17 cellular contexts compared by ENCODE assay signal in genomic region chr12:90938451-90938850, GRCh38. TPM values are rescaled to one million over a fixed set of nuclear protein-coding genes. Genes with fewer than 3 reads are reported as not detected.
DNase-seq lines count a peak whose midpoint lies in the region; ATAC-seq and TF ChIP-seq lines count a peak whose summit lies in the region.
"Had no signal": no experiment of that assay in that cellular context is flagged by ENCODE, and none has a peak within 500 bp of the region (broad histone marks: within the 10 kb centered on the region; RNA-seq: fewer than 3 reads in every experiment).

No MANE protein-coding gene starts in this region.

- H3K4me3 ChIP-seq in astrocyte of the spinal cord (ENCODE audit: low read depth, low read length) (no peak overlapping the region), prostate gland (no peak overlapping the region)
- H3K4me3 ChIP-seq: coronary artery, gastrocnemius medialis, testis had no signal

- H3K27ac ChIP-seq in prostate gland = no peak overlapping the region
- H3K27ac ChIP-seq: 22Rv1, coronary artery, gastrocnemius medialis, testis had no signal

- H3K4me1 Mint-ChIP-seq in HFFc6 (ENCODE audit: low read depth) = peaks cover 16% of the 10 kb centered on the region
- H3K4me1 Mint-ChIP-seq: naive thymus-derived CD8-positive, alpha-beta T cell had no signal

- H3K9me3 ChIP-seq in prostate gland = no peaks in the 10 kb centered on the region
- H3K9me3 ChIP-seq: gastrocnemius medialis, testis had no signal

- no peaks in the 10 kb centered on the region for H3K36me3 ChIP-seq in prostate gland
- H3K36me3 ChIP-seq: gastrocnemius medialis had no signal

- ATAC-seq in GM21528 (IDR thresholded peaks at IDR 0.05; ENCODE audit: low FRiP score, unreplicated experiment) = no peak
- ATAC-seq: gastrocnemius medialis; naive thymus-derived CD8-positive, alpha-beta T cell had no signal

- no peak overlapping the region for H3K27ac Mint-ChIP-seq in HFFc6
- H3K27ac Mint-ChIP-seq: activated naive CD8-positive, alpha-beta T cell had no signal

- TF ChIP-seq CTCF in astrocyte of the spinal cord (IDR thresholded peaks at IDR 0.05; ENCODE audit: low read depth, low read length) (no peak), prostate gland (IDR thresholded peaks at IDR 0.05) (no peak), HFFc6 (IDR thresholded peaks at IDR 0.05) (no peak)

- no peaks in the 10 kb centered on the region for H3K9me3 Mint-ChIP-seq in HFFc6

- H3K4me3 Mint-ChIP-seq in HFFc6 = no peak overlapping the region
- H3K4me3 Mint-ChIP-seq: activated naive CD8-positive, alpha-beta T cell; naive thymus-derived CD8-positive, alpha-beta T cell had no signal

- peak; percentile 31 for DNase-seq in DMS53 (lab: John Stamatoyannopoulos, UW)
- DNase-seq in DMS53 treated with DMSO at 0.1 percent for 48 hours (lab: John Stamatoyannopoulos, UW; ENCODE audit: unreplicated experiment) = no peak
- peak; percentile 50 for DNase-seq in astrocyte of the spinal cord (ENCODE audit: low read depth, low spot score)
- DNase-seq in islet precursor cell = peak; percentile 74
- no peak for DNase-seq in prostate gland (ENCODE audit: low spot score)
- no peak for DNase-seq in NCI-H146 (lab: John Stamatoyannopoulos, UW)
- no peak for DNase-seq in HFFc6
- DNase-seq: gastrocnemius medialis; naive thymus-derived CD8-positive, alpha-beta T cell; NCI-H1092 treated with DMSO at 0.1 percent for 48 hours; SHP77 treated with DMSO at 0.1 percent for 48 hours; testis had no signal

- H3K27me3 ChIP-seq in prostate gland (replicated peaks; ENCODE audit: insufficient read depth) = no peaks in the 10 kb centered on the region
- H3K27me3 ChIP-seq: gastrocnemius medialis, testis had no signal

- H3K4me1 ChIP-seq in prostate gland (replicated peaks) = no peaks in the 10 kb centered on the region
- H3K4me1 ChIP-seq: gastrocnemius medialis, testis had no signal

- no peaks in the 10 kb centered on the region for H3K36me3 Mint-ChIP-seq in HFFc6 (ENCODE audit: low read depth)
- H3K36me3 Mint-ChIP-seq: activated naive CD8-positive, alpha-beta T cell; naive thymus-derived CD8-positive, alpha-beta T cell had no signal

- no peak for TF ChIP-seq POLR2A in prostate gland (IDR thresholded peaks at IDR 0.05)

- in situ Hi-C loops in astrocyte of the spinal cord (cut with HindIII; ENCODE audit: low sequenced_read_pairs) = no loop called here

- 70% methylated on average over 6 of the region's 6 CpGs for WGBS in prostate gland

- intact Hi-C loops in prostate gland (cut with DNase I) = no loop called here

- no peaks in the 10 kb centered on the region for H3K27me3 Mint-ChIP-seq in HFFc6 (ENCODE audit: insufficient read depth)

RNA-seq across cellular contexts. Expression of gene CCER1, which starts 16.5 kb away (rescaled TPM):
- total RNA-seq in prostate gland = 1 to 10 TPM in 1 of 2 donors, not detected in 1; 3.0 TPM
- not detected for total RNA-seq in HFFc6 (2021; fragmentation: NEBNext Ultra II Directional; extraction: Animal tissue kit (Norgen Biotek cat#: 25700))
- total RNA-seq: gastrocnemius medialis; naive thymus-derived CD8-positive, alpha-beta T cell; skeletal muscle tissue had no signal

Comparison
In these comparisons a context has a peak if more than half of its experiments do, and no peak if none do; other contexts are left out.
1. DNase-seq: peak in DMS53 (single experiment), astrocyte of the spinal cord (single experiment) and islet precursor cell (single experiment); none in DMS53 treated with DMSO at 0.1 percent for 48 hours (single experiment), prostate gland (single experiment), NCI-H146 (single experiment) and HFFc6 (single experiment).